Comparison of ENCODE assay signal across 1 cellular context in genomic region chr3:52682016-52682415, GRCh38.
TF ChIP-seq lines count a peak whose summit lies in the region.

No MANE protein-coding gene starts in this region.

TF ChIP-seq in HepG2, 621 proteins besides CTCF, POLR2A, EP300 and RAD21 (continued from another document and continues in another):
- TF ChIP-seq ZBED4 (CRISPR knock-in tag; IDR thresholded peaks at IDR 0.05; ENCODE audit: borderline replicate concordance) (no peak), ATAD3A (CRISPR knock-in tag; IDR thresholded peaks at IDR 0.05) (no peak), ZEB1 (IDR thresholded peaks at IDR 0.05; ENCODE audit: insufficient replicate concordance, low read depth) (no peak), U2AF1 (optimal IDR thresholded peaks at IDR 0.05; ENCODE audit: low read depth, low read length) (no peak), ZNF205 (CRISPR knock-in tag; IDR thresholded peaks at IDR 0.05) (no peak), ONECUT2 (CRISPR knock-in tag; IDR thresholded peaks at IDR 0.05) (peak; percentile 57; the same call in 1 of the 2 replicates), HMG20A (CRISPR knock-in tag; IDR thresholded peaks at IDR 0.05; ENCODE audit: borderline replicate concordance) (no peak), FIP1L1 (IDR thresholded peaks at IDR 0.05; ENCODE audit: borderline replicate concordance, insufficient read depth, low read depth, low read length) (no peak), RFXANK (CRISPR knock-in tag; IDR thresholded peaks at IDR 0.05) (no peak), ZNF713 (CRISPR knock-in tag; IDR thresholded peaks at IDR 0.05) (no peak), ZNF746 (CRISPR knock-in tag; IDR thresholded peaks at IDR 0.05) (no peak), ZSCAN9 (CRISPR knock-in tag; IDR thresholded peaks at IDR 0.05; ENCODE audit: borderline replicate concordance) (peak; percentile 47; the same call in 1 of the 2 replicates), ZNF18 (CRISPR knock-in tag; IDR thresholded peaks at IDR 0.05; ENCODE audit: insufficient replicate concordance) (no peak), ISX (CRISPR knock-in tag; conservative IDR thresholded peaks at IDR 0.05) (no peak), ZNF597 (CRISPR knock-in tag; IDR thresholded peaks at IDR 0.05) (no peak), ZBTB26 (CRISPR knock-in tag; IDR thresholded peaks at IDR 0.05; ENCODE audit: borderline replicate concordance) (no peak), ETS1 (CRISPR knock-in tag; IDR thresholded peaks at IDR 0.05) (no peak), KMT2B (CRISPR knock-in tag; IDR thresholded peaks at IDR 0.05) (no peak), MATR3 (CRISPR knock-in tag; IDR thresholded peaks at IDR 0.05) (no peak), GLMP (CRISPR knock-in tag; IDR thresholded peaks at IDR 0.05; ENCODE audit: borderline replicate concordance) (no peak), SALL1 (CRISPR knock-in tag; IDR thresholded peaks at IDR 0.05) (peak; percentile 49; the same call in 1 of the 2 replicates), RCOR2 (CRISPR knock-in tag; IDR thresholded peaks at IDR 0.05) (no peak), TCF7L2 (IDR thresholded peaks at IDR 0.05; ENCODE audit: low read depth, low read length) (no peak), ZNF354B (CRISPR knock-in tag; IDR thresholded peaks at IDR 0.05) (no peak), ETV5 (CRISPR knock-in tag; IDR thresholded peaks at IDR 0.05; ENCODE audit: borderline replicate concordance) (peak; percentile 20; the same call in 1 of the 2 replicates), PLRG1 (conservative IDR thresholded peaks at IDR 0.05) (no peak), ZUFSP (CRISPR knock-in tag; IDR thresholded peaks at IDR 0.05; ENCODE audit: borderline replicate concordance) (no peak), ZNF263 (CRISPR knock-in tag; IDR thresholded peaks at IDR 0.05) (no peak), ZNF577 (CRISPR knock-in tag; IDR thresholded peaks at IDR 0.05; ENCODE audit: borderline replicate concordance, low read depth) (no peak), NFATC3 (CRISPR knock-in tag; IDR thresholded peaks at IDR 0.05) (no peak), ZKSCAN8 (CRISPR knock-in tag; IDR thresholded peaks at IDR 0.05; ENCODE audit: borderline replicate concordance) (peak; percentile 72; the same call in 1 of the 2 replicates), TAF15 (IDR thresholded peaks at IDR 0.05; ENCODE audit: low read depth, low read length, poor library complexity, severe bottlenecking) (no peak), ZNF275 (CRISPR knock-in tag; IDR thresholded peaks at IDR 0.05; ENCODE audit: borderline replicate concordance) (no peak), HNF4A (CRISPR knock-in tag; IDR thresholded peaks at IDR 0.05) (peak; percentile 92), ZNF350 (CRISPR knock-in tag; IDR thresholded peaks at IDR 0.05; ENCODE audit: borderline replicate concordance, low read depth) (no peak), HDAC1 (CRISPR knock-in tag; IDR thresholded peaks at IDR 0.05) (0 out of 2 replicates have a peak, but pooled peaks have one; percentile 29), ZNF326 (CRISPR knock-in tag; IDR thresholded peaks at IDR 0.05; ENCODE audit: borderline replicate concordance) (no peak), ZNF138 (CRISPR knock-in tag; IDR thresholded peaks at IDR 0.05; ENCODE audit: low read depth) (no peak), TRIM22 (IDR thresholded peaks at IDR 0.05) (no peak), AKNA (CRISPR knock-in tag; IDR thresholded peaks at IDR 0.05; ENCODE audit: borderline replicate concordance) (no peak)
